19 cellular contexts compared by ENCODE assay signal in genomic region chr1:231985624-231986023, GRCh38.
A peak's percentile ranks its signal among the peaks of the same experiment; 100 is the strongest.
DNase-seq lines count a peak whose midpoint lies in the region; ATAC-seq and TF ChIP-seq lines count a peak whose summit lies in the region.
"Had no signal": no experiment of that assay in that cellular context is flagged by ENCODE, and none has a peak within 500 bp of the region (broad histone marks: within the 10 kb centered on the region; RNA-seq: fewer than 3 reads in every experiment).

No MANE protein-coding gene starts in this region.

- H2AFZ ChIP-seq in PC-3 (ENCODE audit: low read length), result no peak overlapping the region

- H3K4me2 ChIP-seq in PC-3 (ENCODE audit: low read length), result no peak overlapping the region

- no peaks in the 10 kb centered on the region for H4K20me1 ChIP-seq in PC-3 (ENCODE audit: low read length)

- CTCF ChIA-PET in MCF 10A (lab: Yijun Ruan, JAX), result no interaction called here
- CTCF ChIA-PET in HEK293 (lab: Yijun Ruan, JAX), result no interaction called here
- CTCF ChIA-PET in PC-3 (lab: Charles Lee), result no interaction called here

- H3K9me3 ChIP-seq in breast epithelium, result no peaks in the 10 kb centered on the region
- H3K9me3 ChIP-seq in HEK293 (ENCODE audit: control insufficient read depth, insufficient read depth, low read depth, low read length), result no peaks in the 10 kb centered on the region
- no peaks in the 10 kb centered on the region for H3K9me3 ChIP-seq in PC-3 (ENCODE audit: low read length)
- H3K9me3 ChIP-seq: Peyer's patch had no signal

- no peaks in the 10 kb centered on the region for H3K36me3 Mint-ChIP-seq in MCF 10A (ENCODE audit: insufficient read depth, unreplicated experiment)
- no peaks in the 10 kb centered on the region for H3K36me3 Mint-ChIP-seq in stimulated activated effector memory CD8-positive, alpha-beta T cell treated with anti-CD3 and anti-CD28 coated beads, Interleukin-12 subunit alpha, Interleukin-12 subunit beta, amount 100 ng/mL, for 72 hours

- no peak overlapping the region for H3K4me3 Mint-ChIP-seq in MCF 10A (ENCODE audit: unreplicated experiment)
- no peak overlapping the region for H3K4me3 Mint-ChIP-seq in stimulated activated effector memory CD8-positive, alpha-beta T cell treated with anti-CD3 and anti-CD28 coated beads, Interleukin-12 subunit alpha, Interleukin-12 subunit beta, amount 100 ng/mL, for 72 hours
- H3K4me3 Mint-ChIP-seq: CD14-positive monocyte, H9 had no signal

- H3K4me1 ChIP-seq in breast epithelium (peaks cover 0 to 3% of the 10 kb centered on the region in 2 donors), HEK293 (ENCODE audit: control insufficient read depth, insufficient read depth, low read length) (peaks cover 24% of the 10 kb centered on the region), PC-3 (ENCODE audit: insufficient read depth, low read length) (peaks cover 5% of the 10 kb centered on the region; the same call in 1 of the 2 replicates)
- H3K4me1 ChIP-seq: Peyer's patch had no signal

- H3K79me2 ChIP-seq in PC-3 (ENCODE audit: low read length), result no peaks in the 10 kb centered on the region

- H3K36me3 ChIP-seq in breast epithelium (no peaks in the 10 kb centered on the region), HEK293 (ENCODE audit: control insufficient read depth in 2 of 2, insufficient read depth in 1 of 2, low read length in 2 of 2) (no peaks in the 10 kb centered on the region), PC-3 (ENCODE audit: low read depth, low read length) (no peaks in the 10 kb centered on the region)
- H3K36me3 ChIP-seq: Peyer's patch had no signal

- no peaks in the 10 kb centered on the region for H3F3A ChIP-seq in PC-3 (ENCODE audit: low read length, unreplicated experiment)

- POLR2A ChIA-PET in MCF 10A (lab: Yijun Ruan, JAX) (interaction anchor here (0.9 kb wide), 1 partner anchor 70 kb away, joined by 4 read pairs; no protein-coding TSS in a partner anchor), HEK293 (lab: Yijun Ruan, JAX) (no interaction called here), PC-3 (lab: Charles Lee; ENCODE audit: unreplicated experiment) (no interaction called here)

- H3K27ac Mint-ChIP-seq in MCF 10A (ENCODE audit: low read depth, unreplicated experiment), result no peak overlapping the region
- no peak overlapping the region for H3K27ac Mint-ChIP-seq in stimulated activated effector memory CD8-positive, alpha-beta T cell treated with anti-CD3 and anti-CD28 coated beads, Interleukin-12 subunit alpha, Interleukin-12 subunit beta, amount 100 ng/mL, for 72 hours
- H3K27ac Mint-ChIP-seq: H9 had no signal

- no peaks in the 10 kb centered on the region for H3K9me2 ChIP-seq in PC-3 (replicated peaks; ENCODE audit: low read length)

- no peaks in the 10 kb centered on the region for H3K27me3 ChIP-seq in breast epithelium
- no peaks in the 10 kb centered on the region for H3K27me3 ChIP-seq in PC-3 (ENCODE audit: low read length)
- H3K27me3 ChIP-seq: Peyer's patch had no signal

- H3K27ac ChIP-seq in breast epithelium (peak overlapping the region; percentile 77 to 86), HEK293 (ENCODE audit: extremely low read depth, low read depth, low read length) (no peak overlapping the region; the same call in 1 of the 2 replicates), PC-3 (ENCODE audit: low read length) (no peak overlapping the region)
- H3K27ac ChIP-seq: Peyer's patch had no signal

- no peaks in the 10 kb centered on the region for H3K4me1 Mint-ChIP-seq in MCF 10A (ENCODE audit: insufficient read depth, unreplicated experiment)
- H3K4me1 Mint-ChIP-seq in stimulated activated effector memory CD8-positive, alpha-beta T cell treated with anti-CD3 and anti-CD28 coated beads, Interleukin-12 subunit alpha, Interleukin-12 subunit beta, amount 100 ng/mL, for 72 hours, result peaks cover 15% of the 10 kb centered on the region

- TF ChIP-seq POLR2A in breast epithelium (IDR thresholded peaks at IDR 0.05), result no peak

- DNase-seq in breast epithelium (ENCODE audit: low spot score in 2 of 2), result no peak
- no peak for DNase-seq in MCF 10A (ENCODE audit: unreplicated experiment)
- peak; percentile 33 for DNase-seq in PC-3
- DNase-seq in stimulated activated effector memory CD8-positive, alpha-beta T cell treated with anti-CD3 and anti-CD28 coated beads, Interleukin-12 subunit alpha, Interleukin-12 subunit beta, amount 100 ng/mL, for 72 hours (ENCODE audit: low spot score in 2 of 2), result no peak
- DNase-seq in DMS114 treated with DMSO at 0.1 percent for 48 hours (lab: John Stamatoyannopoulos, UW; ENCODE audit: unreplicated experiment), result no peak
- no peak for DNase-seq in NCI-H774 (lab: John Stamatoyannopoulos, UW)
- DNase-seq: ACHN, AML-193, COR-L47, DMS79, H9, NCI-H1048, NCI-H1436 treated with DMSO at 0.1 percent for 48 hours, NCI-H446, Peyer's patch had no signal

- intact Hi-C loops in breast epithelium (cut with DNase I; ENCODE audit: low total_unique reads) (no loop called here), MCF 10A (cut with micrococcal nuclease) (no loop called here), PC-3 (cut with micrococcal nuclease) (no loop called here)

- no TSS peak for BruUV-seq in MCF 10A (replicated peaks; lab: Mats Ljungman, UMichigan)
- no TSS peak for BruUV-seq in PC-3 (replicated peaks; lab: Mats Ljungman, UMichigan)

- no peaks in the 10 kb centered on the region for H3K27me3 Mint-ChIP-seq in MCF 10A (ENCODE audit: insufficient read depth, unreplicated experiment)

- no peak overlapping the region for H3K9ac ChIP-seq in PC-3 (ENCODE audit: low read length)

- H3K9me3 Mint-ChIP-seq in MCF 10A (ENCODE audit: unreplicated experiment), result no peaks in the 10 kb centered on the region
- H3K9me3 Mint-ChIP-seq in stimulated activated effector memory CD8-positive, alpha-beta T cell treated with anti-CD3 and anti-CD28 coated beads, Interleukin-12 subunit alpha, Interleukin-12 subunit beta, amount 100 ng/mL, for 72 hours, result no peaks in the 10 kb centered on the region
- H3K9me3 Mint-ChIP-seq: CD14-positive monocyte, H9 had no signal

- ATAC-seq in PC-3 (peak; percentile 58), GM21717 (IDR thresholded peaks at IDR 0.05; ENCODE audit: unreplicated experiment) (no peak)
- ATAC-seq in stimulated activated effector memory CD8-positive, alpha-beta T cell treated with anti-CD3 and anti-CD28 coated beads, Interleukin-12 subunit alpha, Interleukin-12 subunit beta, amount 100 ng/mL, for 72 hours, result peak; percentile 74
- ATAC-seq: Right ventricle myocardium inferior had no signal

- no peak for TF ChIP-seq CTCF in breast epithelium (IDR thresholded peaks at IDR 0.05)
- no peak for TF ChIP-seq CTCF in MCF 10A (IDR thresholded peaks at IDR 0.05; ENCODE audit: unreplicated experiment)
- no peak for TF ChIP-seq CTCF in HEK293 (tag by site-specific recombination; IDR thresholded peaks at IDR 0.05)
- TF ChIP-seq CTCF in PC-3 (conservative IDR thresholded peaks at IDR 0.05; ENCODE audit: low read depth, low read length), result no peak

- H3K4me3 ChIP-seq in breast epithelium (no peak overlapping the region), HEK293 (ENCODE audit: low read depth, low read length) (no peak overlapping the region), PC-3 (ENCODE audit: low read length) (no peak overlapping the region)
- H3K4me3 ChIP-seq: Peyer's patch had no signal

TF ChIP-seq in HEK293, 187 proteins besides CTCF, POLR2A, EP300 and RAD21 (continues in another document):
- TF ChIP-seq ZNF10 (tag by site-specific recombination; IDR thresholded peaks at IDR 0.05), result peak; percentile 91
- no peak for TF ChIP-seq HOXD13 (CRISPR knock-in tag; IDR thresholded peaks at IDR 0.05; ENCODE audit: borderline replicate concordance)
- TF ChIP-seq ZNF223 (tag by site-specific recombination; IDR thresholded peaks at IDR 0.05), result no peak
- TF ChIP-seq ZNF184 (tag by site-specific recombination; IDR thresholded peaks at IDR 0.05), result peak; percentile 69
- TF ChIP-seq ZNF248 (tag by site-specific recombination; IDR thresholded peaks at IDR 0.05), result 0 out of 2 replicates have a peak, but pooled peaks have one; percentile 38
- TF ChIP-seq ZEB2 (tag by site-specific recombination; IDR thresholded peaks at IDR 0.05), result 0 out of 2 replicates have a peak, but pooled peaks have one; percentile 45
- TF ChIP-seq ZFP41 (tag by site-specific recombination; IDR thresholded peaks at IDR 0.05; ENCODE audit: borderline replicate concordance), result no peak
- TF ChIP-seq ZBTB44 (tag by site-specific recombination; IDR thresholded peaks at IDR 0.05), result no peak
- peak; percentile 71 for TF ChIP-seq GLIS1 (tag by site-specific recombination; IDR thresholded peaks at IDR 0.05)
- peak; percentile 84 for TF ChIP-seq KLF8 (tag by site-specific recombination; IDR thresholded peaks at IDR 0.05)
- TF ChIP-seq ZNF639 (tag by site-specific recombination; IDR thresholded peaks at IDR 0.05), result peak; percentile 25; the same call in 1 of the 2 replicates
- no peak for TF ChIP-seq ZNF121 (tag by site-specific recombination; IDR thresholded peaks at IDR 0.05)
- TF ChIP-seq OVOL3 (tag by site-specific recombination; IDR thresholded peaks at IDR 0.05), result peak; percentile 65; the same call in 1 of the 2 replicates
- no peak for TF ChIP-seq ZNF473 (tag by site-specific recombination; IDR thresholded peaks at IDR 0.05)
- TF ChIP-seq ZNF830 (tag by site-specific recombination; IDR thresholded peaks at IDR 0.05; ENCODE audit: low read depth), result no peak

Comparison
In these comparisons a context has a peak if more than half of its experiments do, and no peak if none do; other contexts are left out.
1. H3K27ac ChIP-seq: peak in breast epithelium (2 of 2); none in HEK293 (single experiment) and PC-3 (single experiment).